In the genomic region with DNA sequence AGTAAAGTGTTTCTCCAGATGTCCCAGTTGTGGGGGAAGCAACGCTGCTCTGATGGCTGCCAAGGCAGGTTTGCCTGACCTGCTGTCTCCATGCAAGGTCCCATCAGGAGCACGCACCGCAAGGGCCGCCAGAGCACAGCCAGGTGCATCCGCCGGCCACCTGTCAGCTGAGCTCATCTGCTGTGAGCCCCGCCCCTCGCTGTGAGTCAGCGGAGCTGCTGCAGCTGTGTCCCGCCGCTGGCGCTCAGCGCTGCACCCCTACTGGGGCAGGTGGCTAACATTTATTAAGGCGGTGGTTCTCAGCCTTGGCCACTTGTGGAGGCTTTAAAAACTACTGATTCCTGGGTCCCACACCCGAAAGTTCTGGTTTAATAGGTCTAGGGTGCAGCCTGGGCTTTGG, we compare ENCODE assay signal across 8 cellular contexts.
DNase-seq lines count a peak whose midpoint lies in the region; ATAC-seq and TF ChIP-seq lines count a peak whose summit lies in the region.

No MANE protein-coding gene starts in this region.

- H4K20me1 ChIP-seq in OCI-LY1 (ENCODE audit: insufficient read depth, low read length) (no peaks in the 10 kb centered on the region), GM23248 (ENCODE audit: insufficient read depth) (no peaks in the 10 kb centered on the region)

- H3K27ac Mint-ChIP-seq in activated naive CD4-positive, alpha-beta T cell treated with anti-CD3 and anti-CD28 coated beads, Interleukin-2, amount 10 ng/mL, durations not matched to agents 7 days and 5 days: no peak overlapping the region

- H2AFZ ChIP-seq in OCI-LY1 (ENCODE audit: low read length): no peak overlapping the region
- H2AFZ ChIP-seq in mesenchymal stem cell (ENCODE audit: low read depth, low read length): no peak overlapping the region
- H2AFZ ChIP-seq in GM23248: no peak overlapping the region

- no peak overlapping the region for H2BK12ac ChIP-seq in mesenchymal stem cell (ENCODE audit: low read length in 2 of 2)

- CTCF ChIA-PET in activated naive CD4-positive, alpha-beta T cell treated with anti-CD3 and anti-CD28 coated beads, Interleukin-2, amount 10 ng/mL, durations not matched to agents 7 days and 5 days (lab: Charles Lee): interaction anchor here (1.3 kb wide), 1 partner anchor 15 kb away, joined by 5 read pairs; no protein-coding TSS in a partner anchor

- no peaks in the 10 kb centered on the region for H3K79me1 ChIP-seq in mesenchymal stem cell (replicated peaks; ENCODE audit: low read length, poor library complexity, severe bottlenecking)

- no peaks in the 10 kb centered on the region for H3K9me3 ChIP-seq in OCI-LY1 (ENCODE audit: low read length)
- no peaks in the 10 kb centered on the region for H3K9me3 ChIP-seq in mesenchymal stem cell (ENCODE audit: control insufficient read depth, low read length)
- H3K9me3 ChIP-seq in upper lobe of right lung: no peaks in the 10 kb centered on the region
- no peaks in the 10 kb centered on the region for H3K9me3 ChIP-seq in GM23248 (ENCODE audit: low read depth)

- H3K9me2 ChIP-seq in OCI-LY1 (ENCODE audit: low read depth, low read length) (no peaks in the 10 kb centered on the region), GM23248 (ENCODE audit: insufficient read depth) (no peaks in the 10 kb centered on the region)

- H2BK120ac ChIP-seq in mesenchymal stem cell (ENCODE audit: low read depth, low read length): no peak overlapping the region

- H3K4me2 ChIP-seq in OCI-LY1 (ENCODE audit: low read length) (peak overlapping the region; percentile 35; the same call in 1 of the 2 replicates), mesenchymal stem cell (ENCODE audit: low read length, poor library complexity, severe bottlenecking) (no peak overlapping the region), GM23248 (ENCODE audit: unreplicated experiment) (no peak overlapping the region)

- no peak overlapping the region for H2BK5ac ChIP-seq in mesenchymal stem cell (ENCODE audit: low read depth, low read length, poor library complexity, severe bottlenecking)

- peak; percentile 63 for DNase-seq in activated naive CD4-positive, alpha-beta T cell treated with anti-CD3 and anti-CD28 coated beads, Interleukin-2, amount 10 ng/mL, durations not matched to agents 7 days and 5 days
- DNase-seq in mesenchymal stem cell (peak; percentile 32), upper lobe of right lung (no peak), GM23248 (no peak)

- no peak overlapping the region for H3K23ac ChIP-seq in mesenchymal stem cell (ENCODE audit: low read length in 2 of 2)

- no peak for TF ChIP-seq CTCF in OCI-LY1 (IDR thresholded peaks at IDR 0.05; ENCODE audit: low read length)
- TF ChIP-seq CTCF in upper lobe of right lung (IDR thresholded peaks at IDR 0.05): no peak

- peaks cover 54% of the 10 kb centered on the region for H3K27me3 Mint-ChIP-seq in activated naive CD4-positive, alpha-beta T cell treated with anti-CD3 and anti-CD28 coated beads, Interleukin-2, amount 10 ng/mL, durations not matched to agents 7 days and 5 days

- no peak overlapping the region for H2AK5ac ChIP-seq in mesenchymal stem cell (ENCODE audit: low read length, severe bottlenecking)

- H3K36me3 ChIP-seq in OCI-LY1 (ENCODE audit: insufficient read depth, low read length) (no peaks in the 10 kb centered on the region), mesenchymal stem cell (ENCODE audit: control insufficient read depth in 1 of 2, insufficient read depth in 2 of 2, low read depth in 1 of 2, low read length in 2 of 2) (peaks cover 0 to 5% of the 10 kb centered on the region in 2 experiments), upper lobe of right lung (no peaks in the 10 kb centered on the region), GM23248 (ENCODE audit: low read depth) (no peaks in the 10 kb centered on the region)

- H3K79me2 ChIP-seq in OCI-LY1 (ENCODE audit: insufficient read depth, low read length): no peaks in the 10 kb centered on the region
- H3K79me2 ChIP-seq in GM23248 (ENCODE audit: insufficient read depth): no peaks in the 10 kb centered on the region

- no peak overlapping the region for H3K27ac ChIP-seq in OCI-LY1 (ENCODE audit: low read depth, low read length, poor library complexity, severe bottlenecking)
- H3K27ac ChIP-seq in mesenchymal stem cell (ENCODE audit: low read length, poor library complexity, severe bottlenecking): no peak overlapping the region
- H3K27ac ChIP-seq in upper lobe of right lung: no peak overlapping the region
- no peak overlapping the region for H3K27ac ChIP-seq in GM23248

- H3K27me3 ChIP-seq in OCI-LY1 (ENCODE audit: insufficient read depth, low read length) (peaks cover 11% of the 10 kb centered on the region; the same call in 1 of the 2 replicates), mesenchymal stem cell (ENCODE audit: control insufficient read depth in 1 of 2, insufficient read depth in 1 of 2, low read length in 2 of 2) (peaks cover 0 to 5% of the 10 kb centered on the region in 2 experiments), upper lobe of right lung (no peaks in the 10 kb centered on the region), GM23248 (replicated peaks; ENCODE audit: insufficient read depth) (no peaks in the 10 kb centered on the region)

- H3K14ac ChIP-seq in mesenchymal stem cell (ENCODE audit: low read length in 2 of 2): no peak overlapping the region

- no peaks in the 10 kb centered on the region for H3K36me3 Mint-ChIP-seq in activated naive CD4-positive, alpha-beta T cell treated with anti-CD3 and anti-CD28 coated beads, Interleukin-2, amount 10 ng/mL, durations not matched to agents 7 days and 5 days

- no peak overlapping the region for H3K4me3 ChIP-seq in OCI-LY1 (ENCODE audit: low read depth, low read length, poor library complexity, severe bottlenecking)
- no peak overlapping the region for H3K4me3 ChIP-seq in mesenchymal stem cell (ENCODE audit: insufficient read depth in 1 of 2, low read depth in 1 of 2, low read length in 2 of 2)
- H3K4me3 ChIP-seq in upper lobe of right lung: no peak overlapping the region
- no peak overlapping the region for H3K4me3 ChIP-seq in GM23248

- no peak overlapping the region for H2BK15ac ChIP-seq in mesenchymal stem cell (ENCODE audit: low read depth, poor library complexity, severe bottlenecking)

- H4K8ac ChIP-seq in mesenchymal stem cell (ENCODE audit: low read length): no peak overlapping the region

- in situ Hi-C loops in GM23248 (cut with MboI): no loop called here

- ATAC-seq in GM18505 (IDR thresholded peaks at IDR 0.05; ENCODE audit: unreplicated experiment): peak; percentile 82
- peak; percentile 90 for ATAC-seq in HG03135 (IDR thresholded peaks at IDR 0.05; ENCODE audit: unreplicated experiment)
- peak; percentile 66 for ATAC-seq in upper lobe of right lung
- ATAC-seq in HG03108 (IDR thresholded peaks at IDR 0.05; ENCODE audit: unreplicated experiment): no peak

- no peak for TF ChIP-seq POLR2A in GM18505 (IDR thresholded peaks at IDR 0.05; ENCODE audit: borderline replicate concordance, extremely low read depth, insufficient read depth, insufficient read length)

- 12% methylated on average over 15 of the region's 15 CpGs for WGBS in mesenchymal stem cell
- WGBS in GM23248 (ENCODE audit: low coverage in 1 of 2, low lambda C conversion rate in 2 of 2, missing lambda C conversion rate in 2 of 2), 2 experiments: 92 to 94% methylated on average over 12 to 15 of the region's 15 CpGs

- H3F3A ChIP-seq in OCI-LY1 (ENCODE audit: insufficient read depth, low read length): no peaks in the 10 kb centered on the region
- H3F3A ChIP-seq in GM23248 (ENCODE audit: insufficient read depth): peaks cover 26% of the 10 kb centered on the region

- no peaks in the 10 kb centered on the region for H3K9me3 Mint-ChIP-seq in activated naive CD4-positive, alpha-beta T cell treated with anti-CD3 and anti-CD28 coated beads, Interleukin-2, amount 10 ng/mL, durations not matched to agents 7 days and 5 days

- no peaks in the 10 kb centered on the region for H3K4me1 Mint-ChIP-seq in activated naive CD4-positive, alpha-beta T cell treated with anti-CD3 and anti-CD28 coated beads, Interleukin-2, amount 10 ng/mL, durations not matched to agents 7 days and 5 days

- no peak overlapping the region for H3K4ac ChIP-seq in mesenchymal stem cell (ENCODE audit: low read depth in 1 of 2, low read length in 2 of 2)

- no peak overlapping the region for H3K18ac ChIP-seq in mesenchymal stem cell (ENCODE audit: low read depth in 1 of 2, low read length in 2 of 2)

- no peak overlapping the region for H3K4me3 Mint-ChIP-seq in activated naive CD4-positive, alpha-beta T cell treated with anti-CD3 and anti-CD28 coated beads, Interleukin-2, amount 10 ng/mL, durations not matched to agents 7 days and 5 days

- H4K91ac ChIP-seq in mesenchymal stem cell (ENCODE audit: low read length): no peak overlapping the region

- H3K9ac ChIP-seq in OCI-LY1 (ENCODE audit: low read length) (no peak overlapping the region), mesenchymal stem cell (ENCODE audit: low read length) (no peak overlapping the region), GM23248 (no peak overlapping the region)

- H3K4me1 ChIP-seq in OCI-LY1 (ENCODE audit: insufficient read depth, low read length, severe bottlenecking) (peaks cover 15% of the 10 kb centered on the region), mesenchymal stem cell (ENCODE audit: control insufficient read depth, insufficient read depth, low read depth, low read length) (peaks cover 6% of the 10 kb centered on the region), upper lobe of right lung (no peaks in the 10 kb centered on the region), GM23248 (ENCODE audit: insufficient read depth) (peaks cover 39% of the 10 kb centered on the region)

- intact Hi-C loops in upper lobe of right lung (cut with DNase I): no loop called here

Comparison
In these comparisons a context has a peak if more than half of its experiments do, and no peak if none do; other contexts are left out.
1. DNase-seq: peak in activated naive CD4-positive, alpha-beta T cell treated with anti-CD3 and anti-CD28 coated beads, Interleukin-2, amount 10 ng/mL, durations not matched to agents 7 days and 5 days (single experiment) and mesenchymal stem cell (single experiment); none in upper lobe of right lung (single experiment) and GM23248 (single experiment).